ENCODE assay signal across 12 cellular contexts in the genomic region with DNA sequence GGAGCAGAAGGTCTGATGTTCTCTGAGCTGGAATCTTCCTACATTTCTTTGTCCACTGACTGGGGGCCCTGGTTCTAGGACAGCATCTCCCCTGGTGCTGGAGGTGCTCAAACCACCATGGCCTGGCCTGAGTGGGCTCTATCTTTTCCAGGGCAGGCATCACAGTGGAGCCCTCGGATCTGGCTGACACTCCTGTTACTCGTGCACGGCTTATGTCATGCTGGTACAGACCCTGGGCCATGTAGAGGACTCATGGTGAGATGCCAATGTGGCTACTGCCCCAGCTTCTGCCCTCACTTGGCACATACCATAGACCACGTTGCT.
DNase-seq lines count a peak whose midpoint lies in the region; ATAC-seq and TF ChIP-seq lines count a peak whose summit lies in the region.
"Had no signal": no experiment of that assay in that cellular context is flagged by ENCODE, and none has a peak within 500 bp of the region (broad histone marks: within the 10 kb centered on the region; RNA-seq: fewer than 3 reads in every experiment).

No MANE protein-coding gene starts in this region.

- no peak overlapping the region for H3K9ac ChIP-seq in liver (ENCODE audit: low read depth in 1 of 2, low read length in 2 of 2)

- H3K4me3 Mint-ChIP-seq in MCF 10A (ENCODE audit: unreplicated experiment) (peak overlapping the region; percentile 47), type B pancreatic cell (no peak overlapping the region)
- peak overlapping the region; percentile 46 for H3K4me3 Mint-ChIP-seq in activated naive CD8-positive, alpha-beta T cell

- H3K4me1 Mint-ChIP-seq in MCF 10A (ENCODE audit: insufficient read depth, unreplicated experiment) (peaks cover 48% of the 10 kb centered on the region), type B pancreatic cell (ENCODE audit: unreplicated experiment) (peaks cover 51% of the 10 kb centered on the region)
- H3K4me1 Mint-ChIP-seq in activated naive CD8-positive, alpha-beta T cell (ENCODE audit: low read depth): peaks cover 48% of the 10 kb centered on the region

- H3K4me3 ChIP-seq in breast epithelium (no peak overlapping the region), liver (ENCODE audit: low read depth in 1 of 3, low read length in 3 of 3) (no peak overlapping the region)
- H3K4me3 ChIP-seq: adrenal gland had no signal

- no peaks in the 10 kb centered on the region for H3K9me3 ChIP-seq in breast epithelium
- H3K9me3 ChIP-seq in liver (ENCODE audit: control insufficient read depth in 4 of 4, low read length in 3 of 4): no peaks in the 10 kb centered on the region
- H3K9me3 ChIP-seq: adrenal gland had no signal

- intact Hi-C loops in MCF 10A (cut with micrococcal nuclease) (loop anchor here (2.0 kb wide), 2 partner anchors 45 to 93 kb away; no protein-coding TSS in a partner anchor), breast epithelium (cut with DNase I; ENCODE audit: low total_unique reads) (no loop called here)

- H3K27ac ChIP-seq in breast epithelium (peak overlapping the region in 1 of 2 donors; percentile 90), liver (ENCODE audit: low read depth in 1 of 2, low read length in 2 of 2) (peak overlapping the region; percentile 84 to 85)

- TF ChIP-seq POLR2A in breast epithelium (IDR thresholded peaks at IDR 0.05): no peak

- POLR2A ChIA-PET in MCF 10A (lab: Yijun Ruan, JAX): interaction anchor here (0.7 to 2.3 kb wide), 6 partner anchors 9 to 316 kb away, joined by 3 to 14 read pairs (median 8); no protein-coding TSS in a partner anchor

- H3K27me3 Mint-ChIP-seq in MCF 10A (ENCODE audit: insufficient read depth, unreplicated experiment) (no peaks in the 10 kb centered on the region), type B pancreatic cell (no peaks in the 10 kb centered on the region)
- no peaks in the 10 kb centered on the region for H3K27me3 Mint-ChIP-seq in activated naive CD8-positive, alpha-beta T cell

- H3K36me3 Mint-ChIP-seq in MCF 10A (ENCODE audit: insufficient read depth, unreplicated experiment): peaks cover 36% of the 10 kb centered on the region
- H3K36me3 Mint-ChIP-seq in activated naive CD8-positive, alpha-beta T cell: peaks cover 18% of the 10 kb centered on the region
- H3K36me3 Mint-ChIP-seq in type B pancreatic cell: peaks cover 36% of the 10 kb centered on the region

- H3K27ac Mint-ChIP-seq in MCF 10A (ENCODE audit: low read depth, unreplicated experiment) (peak overlapping the region; percentile 94), type B pancreatic cell (peak overlapping the region; percentile 53)
- peak overlapping the region; percentile 93 for H3K27ac Mint-ChIP-seq in activated naive CD8-positive, alpha-beta T cell

- CTCF ChIA-PET in MCF 10A (lab: Yijun Ruan, JAX): interaction anchor here (0.9 to 1.5 kb wide), 2 partner anchors 10 to 50 kb away, joined by 3 to 4 read pairs; no protein-coding TSS in a partner anchor

- 88% methylated on average over 4 of the region's 4 CpGs for WGBS in liver

- ATAC-seq in HG02642 (IDR thresholded peaks at IDR 0.05; ENCODE audit: poor library complexity, unreplicated experiment) (no peak), HG02678 (IDR thresholded peaks at IDR 0.05; ENCODE audit: unreplicated experiment) (no peak)

- H3K27me3 ChIP-seq in breast epithelium (no peaks in the 10 kb centered on the region), liver (ENCODE audit: control insufficient read depth in 4 of 4, insufficient read depth in 4 of 4, low read length in 3 of 4) (no peaks in the 10 kb centered on the region)
- H3K27me3 ChIP-seq: adrenal gland had no signal

- peaks cover 0 to 27% of the 10 kb centered on the region in 2 donors for H3K4me1 ChIP-seq in breast epithelium
- peaks cover 22 to 43% (median 34%) of the 10 kb centered on the region in 4 donors for H3K4me1 ChIP-seq in liver (ENCODE audit: control insufficient read depth in 4 of 4, insufficient read depth in 4 of 4, low read length in 3 of 4)

- DNase-seq in MCF 10A (ENCODE audit: unreplicated experiment): no peak
- no peak for DNase-seq in breast epithelium (ENCODE audit: low spot score in 2 of 2)
- DNase-seq in type B pancreatic cell (ENCODE audit: extremely low spot score, unreplicated experiment): no peak
- DNase-seq in NCI-H2029 treated with DMSO at 0.1 percent for 48 hours (lab: John Stamatoyannopoulos, UW): no peak
- DNase-seq: adrenal gland, Karpas-422, NCI-H526 treated with DMSO at 0.1 percent for 48 hours, small intestine had no signal

- TF ChIP-seq CTCF in MCF 10A (IDR thresholded peaks at IDR 0.05; ENCODE audit: unreplicated experiment) (no peak), breast epithelium (IDR thresholded peaks at IDR 0.05) (no peak), liver (IDR thresholded peaks at IDR 0.05; ENCODE audit: low read depth, low read length, missing input control) (no peak), type B pancreatic cell (conservative IDR thresholded peaks at IDR 0.05) (no peak)

- H3K36me3 ChIP-seq in breast epithelium (no peaks in the 10 kb centered on the region), liver (ENCODE audit: control insufficient read depth in 4 of 4, insufficient read depth in 3 of 4, low read depth in 1 of 4, low read length in 3 of 4) (peaks cover 0 to 4% (median under 1%) of the 10 kb centered on the region in 4 donors)
- H3K36me3 ChIP-seq: adrenal gland had no signal

- BruUV-seq in MCF 10A (replicated peaks; lab: Mats Ljungman, UMichigan): TSS peak; percentile 22

- TF ChIP-seq RAD21 in liver (IDR thresholded peaks at IDR 0.05): no peak

- H3K9me3 Mint-ChIP-seq in MCF 10A (ENCODE audit: unreplicated experiment) (peaks cover 12% of the 10 kb centered on the region), type B pancreatic cell (peaks cover 8% of the 10 kb centered on the region)
- peaks cover 9% of the 10 kb centered on the region for H3K9me3 Mint-ChIP-seq in activated naive CD8-positive, alpha-beta T cell (ENCODE audit: low read depth)

TF ChIP-seq in liver, 16 proteins besides CTCF, POLR2A, EP300 and RAD21:
- no peak for TF ChIP-seq GABPA (IDR thresholded peaks at IDR 0.05 in 1 of 2, conservative IDR thresholded peaks at IDR 0.05 in 1 of 2)
- TF ChIP-seq, protein P1, sequence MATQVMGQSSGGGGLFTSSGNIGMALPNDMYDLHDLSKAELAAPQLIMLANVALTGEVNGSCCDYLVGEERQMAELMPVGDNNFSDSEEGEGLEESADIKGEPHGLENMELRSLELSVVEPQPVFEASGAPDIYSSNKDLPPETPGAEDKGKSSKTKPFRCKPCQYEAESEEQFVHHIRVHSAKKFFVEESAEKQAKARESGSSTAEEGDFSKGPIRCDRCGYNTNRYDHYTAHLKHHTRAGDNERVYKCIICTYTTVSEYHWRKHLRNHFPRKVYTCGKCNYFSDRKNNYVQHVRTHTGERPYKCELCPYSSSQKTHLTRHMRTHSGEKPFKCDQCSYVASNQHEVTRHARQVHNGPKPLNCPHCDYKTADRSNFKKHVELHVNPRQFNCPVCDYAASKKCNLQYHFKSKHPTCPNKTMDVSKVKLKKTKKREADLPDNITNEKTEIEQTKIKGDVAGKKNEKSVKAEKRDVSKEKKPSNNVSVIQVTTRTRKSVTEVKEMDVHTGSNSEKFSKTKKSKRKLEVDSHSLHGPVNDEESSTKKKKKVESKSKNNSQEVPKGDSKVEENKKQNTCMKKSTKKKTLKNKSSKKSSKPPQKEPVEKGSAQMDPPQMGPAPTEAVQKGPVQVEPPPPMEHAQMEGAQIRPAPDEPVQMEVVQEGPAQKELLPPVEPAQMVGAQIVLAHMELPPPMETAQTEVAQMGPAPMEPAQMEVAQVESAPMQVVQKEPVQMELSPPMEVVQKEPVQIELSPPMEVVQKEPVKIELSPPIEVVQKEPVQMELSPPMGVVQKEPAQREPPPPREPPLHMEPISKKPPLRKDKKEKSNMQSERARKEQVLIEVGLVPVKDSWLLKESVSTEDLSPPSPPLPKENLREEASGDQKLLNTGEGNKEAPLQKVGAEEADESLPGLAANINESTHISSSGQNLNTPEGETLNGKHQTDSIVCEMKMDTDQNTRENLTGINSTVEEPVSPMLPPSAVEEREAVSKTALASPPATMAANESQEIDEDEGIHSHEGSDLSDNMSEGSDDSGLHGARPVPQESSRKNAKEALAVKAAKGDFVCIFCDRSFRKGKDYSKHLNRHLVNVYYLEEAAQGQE (IDR thresholded peaks at IDR 0.05): no peak
- no peak for TF ChIP-seq HNF4G (IDR thresholded peaks at IDR 0.05)
- TF ChIP-seq SP1 (IDR thresholded peaks at IDR 0.05): no peak
- no peak for TF ChIP-seq NR2F2 (IDR thresholded peaks at IDR 0.05)
- TF ChIP-seq TAF1 (conservative IDR thresholded peaks at IDR 0.05): no peak
- no peak for TF ChIP-seq FOXA1 (IDR thresholded peaks at IDR 0.05)
- TF ChIP-seq, protein P2, sequence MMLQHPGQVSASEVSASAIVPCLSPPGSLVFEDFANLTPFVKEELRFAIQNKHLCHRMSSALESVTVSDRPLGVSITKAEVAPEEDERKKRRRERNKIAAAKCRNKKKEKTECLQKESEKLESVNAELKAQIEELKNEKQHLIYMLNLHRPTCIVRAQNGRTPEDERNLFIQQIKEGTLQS (IDR thresholded peaks at IDR 0.05): no peak
- TF ChIP-seq RXRA (IDR thresholded peaks at IDR 0.05): no peak
- TF ChIP-seq HNF4A (conservative IDR thresholded peaks at IDR 0.05): no peak
- TF ChIP-seq, protein P3, sequence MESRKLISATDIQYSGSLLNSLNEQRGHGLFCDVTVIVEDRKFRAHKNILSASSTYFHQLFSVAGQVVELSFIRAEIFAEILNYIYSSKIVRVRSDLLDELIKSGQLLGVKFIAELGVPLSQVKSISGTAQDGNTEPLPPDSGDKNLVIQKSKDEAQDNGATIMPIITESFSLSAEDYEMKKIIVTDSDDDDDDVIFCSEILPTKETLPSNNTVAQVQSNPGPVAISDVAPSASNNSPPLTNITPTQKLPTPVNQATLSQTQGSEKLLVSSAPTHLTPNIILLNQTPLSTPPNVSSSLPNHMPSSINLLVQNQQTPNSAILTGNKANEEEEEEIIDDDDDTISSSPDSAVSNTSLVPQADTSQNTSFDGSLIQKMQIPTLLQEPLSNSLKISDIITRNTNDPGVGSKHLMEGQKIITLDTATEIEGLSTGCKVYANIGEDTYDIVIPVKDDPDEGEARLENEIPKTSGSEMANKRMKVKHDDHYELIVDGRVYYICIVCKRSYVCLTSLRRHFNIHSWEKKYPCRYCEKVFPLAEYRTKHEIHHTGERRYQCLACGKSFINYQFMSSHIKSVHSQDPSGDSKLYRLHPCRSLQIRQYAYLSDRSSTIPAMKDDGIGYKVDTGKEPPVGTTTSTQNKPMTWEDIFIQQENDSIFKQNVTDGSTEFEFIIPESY (IDR thresholded peaks at IDR 0.05): no peak
